Comparison of ENCODE assay signal across 20 cellular contexts in genomic region chr17:33385133-33385532, GRCh38.
DNase-seq lines count a peak whose midpoint lies in the region; ATAC-seq, FAIRE-seq and TF ChIP-seq lines count a peak whose summit lies in the region.
"Had no signal": no experiment of that assay in that cellular context is flagged by ENCODE, and none has a peak within 500 bp of the region (broad histone marks: within the 10 kb centered on the region; RNA-seq: fewer than 3 reads in every experiment).

No MANE protein-coding gene starts in this region.

- no peak overlapping the region for H4K8ac ChIP-seq in mesenchymal stem cell (ENCODE audit: low read length)

- no peak overlapping the region for H3K4ac ChIP-seq in mesenchymal stem cell (ENCODE audit: low read depth in 1 of 2, low read length in 2 of 2)

- H2BK120ac ChIP-seq in mesenchymal stem cell (ENCODE audit: low read depth, low read length): no peak overlapping the region

- no TSS peak for BruUV-seq in K562 (replicated peaks; lab: Mats Ljungman, UMichigan)

- POLR2A ChIA-PET in K562 (lab: Yijun Ruan, JAX): no interaction called here

- H3K14ac ChIP-seq in mesenchymal stem cell (ENCODE audit: low read length in 2 of 2): no peak overlapping the region

- H3K4me3 ChIP-seq in K562 (no peak overlapping the region), mesenchymal stem cell (ENCODE audit: insufficient read depth in 1 of 2, low read depth in 1 of 2, low read length in 2 of 2) (no peak overlapping the region)
- H3K4me3 ChIP-seq: A549, MG63 had no signal

- no peak overlapping the region for H3K9ac ChIP-seq in K562 (ENCODE audit: insufficient read depth in 1 of 2, low read depth in 2 of 2, low read length in 2 of 2)
- H3K9ac ChIP-seq in mesenchymal stem cell (ENCODE audit: low read length): no peak overlapping the region

- H4K91ac ChIP-seq in mesenchymal stem cell (ENCODE audit: low read length): no peak overlapping the region

- H3K4me2 ChIP-seq in K562 (ENCODE audit: insufficient read depth, low read length): no peak overlapping the region
- H3K4me2 ChIP-seq in mesenchymal stem cell (ENCODE audit: low read length, poor library complexity, severe bottlenecking): no peak overlapping the region
- H3K4me2 ChIP-seq: A549 had no signal

- H2AK5ac ChIP-seq in mesenchymal stem cell (ENCODE audit: low read length, severe bottlenecking): no peak overlapping the region

- no peaks in the 10 kb centered on the region for H3K79me2 ChIP-seq in K562 (ENCODE audit: control insufficient read depth, insufficient read depth, low read length)

- intact Hi-C loops in K562 (cut with micrococcal nuclease): no loop called here

- ATAC-seq in K562 (no peak), GM21390 (IDR thresholded peaks at IDR 0.05; ENCODE audit: unreplicated experiment) (no peak), HG03457 (IDR thresholded peaks at IDR 0.05; ENCODE audit: unreplicated experiment) (no peak), GM18520 (IDR thresholded peaks at IDR 0.05; ENCODE audit: unreplicated experiment) (no peak)
- ATAC-seq: A549, Right ventricle myocardium inferior had no signal

- WGBS in K562 (ENCODE audit: insufficient coverage, low coverage, missing lambda C conversion rate): 2% methylated on average over 4 of the region's 4 CpGs
- 65% methylated on average over 4 of the region's 4 CpGs for WGBS in mesenchymal stem cell

- no peak overlapping the region for H2BK12ac ChIP-seq in mesenchymal stem cell (ENCODE audit: low read length in 2 of 2)

- H3K4me1 ChIP-seq in K562 (replicated peaks in 1 of 2; ENCODE audit: control insufficient read depth in 2 of 2, insufficient read depth in 2 of 2, low read length in 2 of 2) (no peaks in the 10 kb centered on the region), mesenchymal stem cell (ENCODE audit: control insufficient read depth, insufficient read depth, low read depth, low read length) (no peaks in the 10 kb centered on the region)

- H3K27ac ChIP-seq in K562 (ENCODE audit: extremely low read depth, low read depth, low read length) (no peak overlapping the region), mesenchymal stem cell (ENCODE audit: low read length, poor library complexity, severe bottlenecking) (no peak overlapping the region)
- H3K27ac ChIP-seq: A549 had no signal

- TF ChIP-seq CTCF in GM20000 (IDR thresholded peaks at IDR 0.05; ENCODE audit: extremely low read depth, missing control alignments) (no peak), K562 (IDR thresholded peaks at IDR 0.05 in 2 of 3, conservative IDR thresholded peaks at IDR 0.05 in 1 of 3; ENCODE audit: insufficient read depth in 2 of 3, low read depth in 1 of 3, low read length in 3 of 3) (no peak)

- no peak overlapping the region for H2BK5ac ChIP-seq in mesenchymal stem cell (ENCODE audit: low read depth, low read length, poor library complexity, severe bottlenecking)

- no peak overlapping the region for H3K18ac ChIP-seq in mesenchymal stem cell (ENCODE audit: low read depth in 1 of 2, low read length in 2 of 2)

- no peak for FAIRE-seq in K562 (lab: Jason Lieb, UNC)
- FAIRE-seq: A549, D721Med had no signal

- no peaks in the 10 kb centered on the region for H3K9me1 ChIP-seq in K562 (ENCODE audit: control insufficient read depth, insufficient read depth, low read length)

- TF ChIP-seq RAD21 in Ishikawa (IDR thresholded peaks at IDR 0.05; ENCODE audit: low read depth) (no peak), K562 (CRISPR knock-in tag; conservative IDR thresholded peaks at IDR 0.05 in 1 of 2, IDR thresholded peaks at IDR 0.05 in 1 of 2) (no peak)

- CTCF ChIA-PET in K562 (lab: Yijun Ruan, JAX; ENCODE audit: low intra/inter-chr PET ratio): no interaction called here

- TF ChIP-seq EP300 in Ishikawa (IDR thresholded peaks at IDR 0.05; ENCODE audit: borderline replicate concordance) (no peak), K562 (IDR thresholded peaks at IDR 0.05; ENCODE audit: low read length) (no peak)

- H2BK15ac ChIP-seq in mesenchymal stem cell (ENCODE audit: low read depth, poor library complexity, severe bottlenecking): no peak overlapping the region

- no peaks in the 10 kb centered on the region for H3K9me3 ChIP-seq in K562 (replicated peaks; ENCODE audit: control insufficient read depth, insufficient read depth, low read depth, low read length)
- no peaks in the 10 kb centered on the region for H3K9me3 ChIP-seq in mesenchymal stem cell (ENCODE audit: control insufficient read depth, low read length)
- H3K9me3 ChIP-seq: A549, MG63 had no signal

- TF ChIP-seq POLR2A in K562 (conservative IDR thresholded peaks at IDR 0.05): no peak

- H3K27me3 ChIP-seq in K562 (ENCODE audit: control insufficient read depth in 2 of 2, insufficient read depth in 2 of 2, low read length in 2 of 2): peaks cover 0 to 9% of the 10 kb centered on the region in 2 experiments; a peak in 2 of 5 replicates
- peaks cover 0 to 46% of the 10 kb centered on the region in 2 experiments for H3K27me3 ChIP-seq in mesenchymal stem cell (ENCODE audit: control insufficient read depth in 1 of 2, insufficient read depth in 1 of 2, low read length in 2 of 2)
- H3K27me3 ChIP-seq: MG63 had no signal

- DNase-seq in GM20000 (ENCODE audit: low spot score): peak; percentile 10
- peak; percentile 9 to 26 (median 24) for DNase-seq in K562 (ENCODE audit: extremely low read depth in 1 of 4, low spot score in 3 of 4)
- peak; percentile 42 for DNase-seq in mesenchymal stem cell
- no peak for DNase-seq in NCI-H226
- DNase-seq: DMS53, EL, GF-D8, MG63, NCI-H1048, NCI-H1417 treated with DMSO at 0.1 percent for 48 hours, NCI-H187, NCI-H446 treated with DMSO at 0.1 percent for 48 hours, NCI-H526 treated with DMSO at 0.1 percent for 48 hours had no signal

- no peaks in the 10 kb centered on the region for H3K79me1 ChIP-seq in mesenchymal stem cell (replicated peaks; ENCODE audit: low read length, poor library complexity, severe bottlenecking)

- no peaks in the 10 kb centered on the region for H3K36me3 ChIP-seq in K562 (ENCODE audit: control insufficient read depth, insufficient read depth, low read length)
- H3K36me3 ChIP-seq in mesenchymal stem cell (ENCODE audit: control insufficient read depth in 1 of 2, insufficient read depth in 2 of 2, low read depth in 1 of 2, low read length in 2 of 2): no peaks in the 10 kb centered on the region
- H3K36me3 ChIP-seq: MG63 had no signal

- no peak overlapping the region for H2AFZ ChIP-seq in K562 (ENCODE audit: low read depth, low read length)
- H2AFZ ChIP-seq in mesenchymal stem cell (ENCODE audit: low read depth, low read length): no peak overlapping the region

- no peak overlapping the region for H3K23ac ChIP-seq in mesenchymal stem cell (ENCODE audit: low read length in 2 of 2)

- in situ Hi-C loops in K562 (cut with MboI): no loop called here

- no peaks in the 10 kb centered on the region; the same call in 1 of the 2 replicates for H4K20me1 ChIP-seq in K562 (replicated peaks; ENCODE audit: control insufficient read depth, insufficient read depth, low read length)

TF ChIP-seq in Ishikawa, 13 proteins besides CTCF, POLR2A, EP300 and RAD21:
- TF ChIP-seq, protein P1, sequence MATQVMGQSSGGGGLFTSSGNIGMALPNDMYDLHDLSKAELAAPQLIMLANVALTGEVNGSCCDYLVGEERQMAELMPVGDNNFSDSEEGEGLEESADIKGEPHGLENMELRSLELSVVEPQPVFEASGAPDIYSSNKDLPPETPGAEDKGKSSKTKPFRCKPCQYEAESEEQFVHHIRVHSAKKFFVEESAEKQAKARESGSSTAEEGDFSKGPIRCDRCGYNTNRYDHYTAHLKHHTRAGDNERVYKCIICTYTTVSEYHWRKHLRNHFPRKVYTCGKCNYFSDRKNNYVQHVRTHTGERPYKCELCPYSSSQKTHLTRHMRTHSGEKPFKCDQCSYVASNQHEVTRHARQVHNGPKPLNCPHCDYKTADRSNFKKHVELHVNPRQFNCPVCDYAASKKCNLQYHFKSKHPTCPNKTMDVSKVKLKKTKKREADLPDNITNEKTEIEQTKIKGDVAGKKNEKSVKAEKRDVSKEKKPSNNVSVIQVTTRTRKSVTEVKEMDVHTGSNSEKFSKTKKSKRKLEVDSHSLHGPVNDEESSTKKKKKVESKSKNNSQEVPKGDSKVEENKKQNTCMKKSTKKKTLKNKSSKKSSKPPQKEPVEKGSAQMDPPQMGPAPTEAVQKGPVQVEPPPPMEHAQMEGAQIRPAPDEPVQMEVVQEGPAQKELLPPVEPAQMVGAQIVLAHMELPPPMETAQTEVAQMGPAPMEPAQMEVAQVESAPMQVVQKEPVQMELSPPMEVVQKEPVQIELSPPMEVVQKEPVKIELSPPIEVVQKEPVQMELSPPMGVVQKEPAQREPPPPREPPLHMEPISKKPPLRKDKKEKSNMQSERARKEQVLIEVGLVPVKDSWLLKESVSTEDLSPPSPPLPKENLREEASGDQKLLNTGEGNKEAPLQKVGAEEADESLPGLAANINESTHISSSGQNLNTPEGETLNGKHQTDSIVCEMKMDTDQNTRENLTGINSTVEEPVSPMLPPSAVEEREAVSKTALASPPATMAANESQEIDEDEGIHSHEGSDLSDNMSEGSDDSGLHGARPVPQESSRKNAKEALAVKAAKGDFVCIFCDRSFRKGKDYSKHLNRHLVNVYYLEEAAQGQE (IDR thresholded peaks at IDR 0.05; ENCODE audit: low read depth): peak; percentile 58
- no peak for TF ChIP-seq TAF1 (IDR thresholded peaks at IDR 0.05; ENCODE audit: low read depth)

TF ChIP-seq in K562, 482 proteins besides CTCF, POLR2A, EP300 and RAD21:
- TF ChIP-seq MYC (IDR thresholded peaks at IDR 0.05; ENCODE audit: low read depth, low read length): no peak
- TF ChIP-seq MYC (CRISPR knock-in tag; IDR thresholded peaks at IDR 0.05; ENCODE audit: borderline replicate concordance, low read depth): no peak
- 0 out of 2 replicates have a peak, but pooled peaks have one; percentile 51 for TF ChIP-seq EHMT2 (IDR thresholded peaks at IDR 0.05)
- no peak for TF ChIP-seq SREBF2 (CRISPR knock-in tag; IDR thresholded peaks at IDR 0.05)
- TF ChIP-seq U2AF1 (optimal IDR thresholded peaks at IDR 0.05; ENCODE audit: low read depth, low read length): no peak
- TF ChIP-seq, protein P2, sequence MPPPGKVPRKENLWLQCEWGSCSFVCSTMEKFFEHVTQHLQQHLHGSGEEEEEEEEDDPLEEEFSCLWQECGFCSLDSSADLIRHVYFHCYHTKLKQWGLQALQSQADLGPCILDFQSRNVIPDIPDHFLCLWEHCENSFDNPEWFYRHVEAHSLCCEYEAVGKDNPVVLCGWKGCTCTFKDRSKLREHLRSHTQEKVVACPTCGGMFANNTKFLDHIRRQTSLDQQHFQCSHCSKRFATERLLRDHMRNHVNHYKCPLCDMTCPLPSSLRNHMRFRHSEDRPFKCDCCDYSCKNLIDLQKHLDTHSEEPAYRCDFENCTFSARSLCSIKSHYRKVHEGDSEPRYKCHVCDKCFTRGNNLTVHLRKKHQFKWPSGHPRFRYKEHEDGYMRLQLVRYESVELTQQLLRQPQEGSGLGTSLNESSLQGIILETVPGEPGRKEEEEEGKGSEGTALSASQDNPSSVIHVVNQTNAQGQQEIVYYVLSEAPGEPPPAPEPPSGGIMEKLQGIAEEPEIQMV (tag; conservative IDR thresholded peaks at IDR 0.05; ENCODE audit: low read depth): no peak
- no peak for TF ChIP-seq SMC3 (conservative IDR thresholded peaks at IDR 0.05; ENCODE audit: insufficient read depth, low read depth, low read length)
TF ChIP-seq in K562: peak in this region for 1.
